In genomic region chr12:69359531-69360347, GRCh38 we compare ENCODE assay signal across 1 cellular context.
A peak's percentile ranks its signal among the peaks of the same experiment; 100 is the strongest.
TF ChIP-seq lines count a peak whose summit lies in the region.

Gene YEATS4 (plus strand): TSS chr12:69359743. CDS start chr12:69359973, 230 bp downstream.

TF ChIP-seq in K562, 482 proteins besides CTCF, POLR2A, EP300 and RAD21 (continued from another document and continues in another):
- TF ChIP-seq ZNF655 (CRISPR knock-in tag; IDR thresholded peaks at IDR 0.05), result no peak
- TF ChIP-seq E2F8 (IDR thresholded peaks at IDR 0.05; ENCODE audit: low read depth, partially characterized antibody), result peak; percentile 93
- no peak for TF ChIP-seq CCAR2 (IDR thresholded peaks at IDR 0.05; ENCODE audit: low read depth, low read length)
- 0 out of 2 replicates have a peak, but pooled peaks have one; percentile 75 for TF ChIP-seq MTA3 (IDR thresholded peaks at IDR 0.05; ENCODE audit: borderline replicate concordance)
- TF ChIP-seq ZNF764 (CRISPR knock-in tag; IDR thresholded peaks at IDR 0.05; ENCODE audit: low read depth), result no peak
- TF ChIP-seq SPI1 (IDR thresholded peaks at IDR 0.05; ENCODE audit: borderline replicate concordance, low read depth, low read length), result peak; percentile 35; the same call in 1 of the 2 replicates
- peak; percentile 99 for TF ChIP-seq RBFOX2 (IDR thresholded peaks at IDR 0.05; ENCODE audit: low read depth, low read length)
- TF ChIP-seq ATF1 (CRISPR knock-in tag; IDR thresholded peaks at IDR 0.05), result no peak
- TF ChIP-seq ATF1 (tag; IDR thresholded peaks at IDR 0.05), result peak; percentile 95
- peak; percentile 71 for TF ChIP-seq HNRNPLL (IDR thresholded peaks at IDR 0.05; ENCODE audit: low read depth, low read length, poor library complexity, severe bottlenecking)
- no peak for TF ChIP-seq GATAD2B (IDR thresholded peaks at IDR 0.05; ENCODE audit: borderline replicate concordance)
- TF ChIP-seq ZNF395 (CRISPR knock-in tag; IDR thresholded peaks at IDR 0.05), result peak; percentile 41; the same call in 1 of the 2 replicates
- TF ChIP-seq ZNF24 (IDR thresholded peaks at IDR 0.05), result no peak
- peak; percentile 85 for TF ChIP-seq CREM (IDR thresholded peaks at IDR 0.05; ENCODE audit: low read depth)
- TF ChIP-seq SAFB (IDR thresholded peaks at IDR 0.05; ENCODE audit: borderline replicate concordance, low read depth, low read length), result peak; percentile 21; the same call in 1 of the 2 replicates
- no peak for TF ChIP-seq SREBF1 (IDR thresholded peaks at IDR 0.05; ENCODE audit: borderline replicate concordance, low read depth, low read length)
- peak; percentile 82 for TF ChIP-seq ZBTB33 (CRISPR knock-in tag; IDR thresholded peaks at IDR 0.05)
- peak; percentile 70 for TF ChIP-seq ZBED1 (IDR thresholded peaks at IDR 0.05)
- no peak for TF ChIP-seq C11orf30 (IDR thresholded peaks at IDR 0.05; ENCODE audit: low read depth)
- TF ChIP-seq POU5F1 (IDR thresholded peaks at IDR 0.05; ENCODE audit: borderline replicate concordance, low read depth, low read length, partially characterized antibody), result peak; percentile 70
- no peak for TF ChIP-seq ZBTB26 (CRISPR knock-in tag; IDR thresholded peaks at IDR 0.05)
- no peak for TF ChIP-seq BRD9 (IDR thresholded peaks at IDR 0.05; ENCODE audit: low read depth, partially characterized antibody)
- peak; percentile 36; the same call in 1 of the 2 replicates for TF ChIP-seq ATF3 (IDR thresholded peaks at IDR 0.05)
- TF ChIP-seq ATF3 (CRISPR knock-in tag; conservative IDR thresholded peaks at IDR 0.05), result no peak; the same call in none of the 2 replicates
- peak; percentile 92 for TF ChIP-seq NFRKB (IDR thresholded peaks at IDR 0.05; ENCODE audit: low read depth)
- TF ChIP-seq RBM25 (IDR thresholded peaks at IDR 0.05; ENCODE audit: low read depth, low read length, severe bottlenecking), result no peak
- TF ChIP-seq CTBP1 (IDR thresholded peaks at IDR 0.05; ENCODE audit: borderline replicate concordance), result peak; percentile 77
- TF ChIP-seq ZNF830 (CRISPR knock-in tag; IDR thresholded peaks at IDR 0.05), result no peak
- TF ChIP-seq ARID3B (CRISPR knock-in tag; IDR thresholded peaks at IDR 0.05; ENCODE audit: borderline replicate concordance), result no peak
- peak; percentile 28; the same call in 1 of the 2 replicates for TF ChIP-seq FOXP1 (CRISPR knock-in tag; IDR thresholded peaks at IDR 0.05)
- TF ChIP-seq TFAM (CRISPR knock-in tag; conservative IDR thresholded peaks at IDR 0.05), result no peak
- peak; percentile 14; the same call in 1 of the 2 replicates for TF ChIP-seq PTBP1 (IDR thresholded peaks at IDR 0.05; ENCODE audit: low read depth, low read length)
- TF ChIP-seq SRSF1 (IDR thresholded peaks at IDR 0.05; ENCODE audit: low read depth, low read length), result no peak; the same call in 1 of the 2 replicates
- no peak for TF ChIP-seq PHB2 (IDR thresholded peaks at IDR 0.05; ENCODE audit: low read depth)
- no peak for TF ChIP-seq ARID3A (IDR thresholded peaks at IDR 0.05; ENCODE audit: borderline replicate concordance, low read depth, low read length)
- TF ChIP-seq HCFC1 (IDR thresholded peaks at IDR 0.05; ENCODE audit: low read depth, low read length), result no peak; the same call in 1 of the 2 replicates
- TF ChIP-seq TRIM24 (IDR thresholded peaks at IDR 0.05), result peak; percentile 52 to 68; a peak in 3 of 4 replicates
- 0 out of 2 replicates have a peak, but pooled peaks have one; percentile 53 for TF ChIP-seq ZFPM2 (CRISPR knock-in tag; IDR thresholded peaks at IDR 0.05)
- no peak for TF ChIP-seq XRCC3 (IDR thresholded peaks at IDR 0.05)
- no peak for TF ChIP-seq ZFP91 (CRISPR knock-in tag; IDR thresholded peaks at IDR 0.05)
- peak; percentile 52 for TF ChIP-seq NFYB (IDR thresholded peaks at IDR 0.05; ENCODE audit: extremely low read depth, insufficient read length)
- TF ChIP-seq CHD4 (IDR thresholded peaks at IDR 0.05; ENCODE audit: insufficient read depth, insufficient replicate concordance, low read depth, low read length, poor library complexity, severe bottlenecking), result no peak
- peak; percentile 56; the same call in 1 of the 2 replicates for TF ChIP-seq ZBTB9 (CRISPR knock-in tag; IDR thresholded peaks at IDR 0.05)
- TF ChIP-seq SP2 (IDR thresholded peaks at IDR 0.05; ENCODE audit: extremely low read depth, low read depth, low read length, poor library complexity, severe bottlenecking), result peak; percentile 15
- TF ChIP-seq HDGF (IDR thresholded peaks at IDR 0.05), result no peak
- TF ChIP-seq TAF1 (IDR thresholded peaks at IDR 0.05; ENCODE audit: control insufficient read depth, extremely low read depth, insufficient read depth, low read length, severe bottlenecking), result peak; percentile 84
- peak; percentile 49; the same call in 1 of the 2 replicates for TF ChIP-seq SP1 (CRISPR knock-in tag; IDR thresholded peaks at IDR 0.05)
- peak; percentile 74; the same call in 1 of the 2 replicates for TF ChIP-seq ZNF263 (CRISPR knock-in tag; IDR thresholded peaks at IDR 0.05; ENCODE audit: borderline replicate concordance)
